In the genomic region with DNA sequence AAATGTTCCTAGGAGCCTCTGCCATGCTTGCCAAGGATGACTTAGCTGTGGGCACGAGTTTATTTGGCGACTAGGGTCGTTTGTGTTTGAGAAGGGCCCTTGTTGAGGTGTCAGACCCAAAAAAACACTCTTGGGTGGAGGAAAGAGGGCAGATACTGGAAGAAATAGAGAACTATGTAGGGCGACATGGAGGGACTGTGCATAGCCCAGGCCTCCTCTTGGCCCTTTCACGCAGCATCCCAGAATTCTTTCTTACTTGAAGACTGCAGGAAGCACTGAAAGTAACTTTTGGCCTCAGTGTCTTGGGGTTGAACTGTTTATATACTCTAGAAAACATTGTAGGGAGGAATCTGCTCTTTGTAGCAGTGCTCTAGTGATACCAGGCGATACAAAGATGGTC, we compare ENCODE assay signal across 8 cellular contexts. TPM values are rescaled to one million over a fixed set of nuclear protein-coding genes. Genes with fewer than 3 reads are reported as not detected.
DNase-seq lines count a peak whose midpoint lies in the region; ATAC-seq and TF ChIP-seq lines count a peak whose summit lies in the region.

No MANE protein-coding gene starts in this region.

- no peak for ATAC-seq in naive B cell (ENCODE audit: low read depth in 2 of 2)
- ATAC-seq in HG02759 (IDR thresholded peaks at IDR 0.05; ENCODE audit: unreplicated experiment): no peak

- H3K9me3 Mint-ChIP-seq in naive B cell: no peaks in the 10 kb centered on the region

- TF ChIP-seq CTCF in LNCaP clone FGC (IDR thresholded peaks at IDR 0.05; ENCODE audit: control insufficient read depth, extremely low read depth, insufficient read depth) (no peak), choroid plexus epithelial cell (conservative IDR thresholded peaks at IDR 0.05; ENCODE audit: low read depth, low read length) (no peak)

- H3K4me3 ChIP-seq in LNCaP clone FGC (ENCODE audit: low read depth, low read length) (peak overlapping the region; percentile 96), choroid plexus epithelial cell (ENCODE audit: low read depth, low read length) (peak overlapping the region; percentile 92)

- H3K9me3 ChIP-seq in ES-I3 (ENCODE audit: control insufficient read depth, insufficient read depth, low read length): no peaks in the 10 kb centered on the region

- no peaks in the 10 kb centered on the region for H3K36me3 ChIP-seq in ES-I3 (ENCODE audit: insufficient read depth, low read length)

- no peaks in the 10 kb centered on the region for H3K27me3 Mint-ChIP-seq in naive B cell

- H3K36me3 Mint-ChIP-seq in naive B cell: no peaks in the 10 kb centered on the region

- H3K27ac Mint-ChIP-seq in naive B cell: peak overlapping the region; percentile 71 to 95 (median 94)

- DNase-seq in LNCaP clone FGC (ENCODE audit: low read depth) (no peak), choroid plexus epithelial cell (ENCODE audit: low read depth) (peak; percentile 27), naive B cell (peak; percentile 2), NCI-H2196 treated with DMSO at 0.1 percent for 48 hours (lab: John Stamatoyannopoulos, UW; ENCODE audit: unreplicated experiment) (no peak), NCI-H345 treated with DMSO at 0.1 percent for 48 hours (lab: John Stamatoyannopoulos, UW; ENCODE audit: unreplicated experiment) (no peak), HCEC 1CT (no peak)

- H3K4me1 ChIP-seq in ES-I3 (ENCODE audit: insufficient read depth, low read length): peaks cover 6% of the 10 kb centered on the region; the same call in 1 of the 2 replicates

- H3K9ac ChIP-seq in ES-I3 (ENCODE audit: low read depth, low read length): peak overlapping the region; percentile 96

- peaks cover 36 to 53% (median 40%) of the 10 kb centered on the region in 3 donors for H3K4me1 Mint-ChIP-seq in naive B cell

- H3K4me3 Mint-ChIP-seq in naive B cell: peak overlapping the region; percentile 90 to 99 (median 96)

RNA-seq across cellular contexts. Expression of gene RTF1, which starts 0.9 kb away (rescaled TPM):
- 10 to 100 TPM in 5 of 6 donors, 1 to 10 TPM in 1; 7.7 to 26.4 (median 22.0) TPM for polyA plus RNA-seq in naive B cell (ENCODE audit: low read depth in 6 of 6)

RNA-seq across cellular contexts. Expression of gene NDUFAF1, which starts 15.5 kb away (rescaled TPM):
- 10 to 100 TPM; 10.3 to 26.3 (median 19.9) TPM for polyA plus RNA-seq in naive B cell (ENCODE audit: low read depth in 6 of 6)

Comparison
In these comparisons a context has a peak if more than half of its experiments do, and no peak if none do; other contexts are left out.
1. DNase-seq: peak in choroid plexus epithelial cell (single experiment) and naive B cell (single experiment); none in LNCaP clone FGC (single experiment), NCI-H2196 treated with DMSO at 0.1 percent for 48 hours (single experiment), NCI-H345 treated with DMSO at 0.1 percent for 48 hours (single experiment) and HCEC 1CT (single experiment).